ENCODE assay signal across 9 cellular contexts in genomic region chr10:72364239-72364777, GRCh38. TPM values are rescaled to one million over a fixed set of nuclear protein-coding genes. Genes with fewer than 3 reads are reported as not detected.
A peak's percentile ranks its signal among the peaks of the same experiment; 100 is the strongest.
DNase-seq lines count a peak whose midpoint lies in the region; ATAC-seq, FAIRE-seq and TF ChIP-seq lines count a peak whose summit lies in the region.
"Had no signal": no experiment of that assay in that cellular context is flagged by ENCODE, and none has a peak within 500 bp of the region (broad histone marks: within the 10 kb centered on the region; RNA-seq: fewer than 3 reads in every experiment).

No MANE protein-coding gene starts in this region.

- no peak overlapping the region for H2AFZ ChIP-seq in HepG2 (ENCODE audit: low read length)

- peak; percentile 84 to 88 for DNase-seq in AML-193 (lab: John Stamatoyannopoulos, UW)
- peak; percentile 53 for DNase-seq in NCI-H524 treated with DMSO at 0.1 percent for 48 hours (lab: John Stamatoyannopoulos, UW)
- DNase-seq in activated CD4-positive, alpha-beta T cell treated with anti-CD3 and anti-CD28 coated beads for 36 hours = peak; percentile 92
- DNase-seq in HepG2 (ENCODE audit: low spot score) = peak; percentile 68
- DNase-seq in stimulated activated CD4-positive, alpha-beta T cell treated with anti-CD3 and anti-CD28 coated beads, Interleukin-4, amount 100 ng/mL, for 1 hour = peak; percentile 81

- H3K4me1 ChIP-seq in HepG2 (ENCODE audit: insufficient read depth, low read length) = peaks cover 10% of the 10 kb centered on the region

- 48% methylated on average over 8 of the region's 12 CpGs for WGBS in HepG2 (ENCODE audit: low lambda C conversion rate)

- H3K4me3 Mint-ChIP-seq in activated CD4-positive, alpha-beta T cell treated with anti-CD3 and anti-CD28 coated beads for 36 hours = no peak overlapping the region
- H3K4me3 Mint-ChIP-seq: T-helper 1 cell treated with Interleukin-12 subunit alpha and Interleukin-12 subunit beta and Interleukin-4 antibody, amounts not matched to agents 30 μg/mL and 1 μg/mL, for 36 hours had no signal

- TF ChIP-seq EP300 in HepG2 (IDR thresholded peaks at IDR 0.05; ENCODE audit: low read depth in 2 of 2, low read length in 2 of 2) = no peak
- TF ChIP-seq EP300 in HepG2 (CRISPR knock-in tag; IDR thresholded peaks at IDR 0.05; ENCODE audit: borderline replicate concordance) = no peak

- H3K27ac Mint-ChIP-seq in activated CD4-positive, alpha-beta T cell treated with anti-CD3 and anti-CD28 coated beads for 36 hours = peak overlapping the region; percentile 68

- peaks cover 7% of the 10 kb centered on the region for H3K36me3 Mint-ChIP-seq in activated CD4-positive, alpha-beta T cell treated with anti-CD3 and anti-CD28 coated beads for 36 hours (ENCODE audit: low read depth)

- H3K36me3 ChIP-seq in HepG2 (replicated peaks in 1 of 2; ENCODE audit: control insufficient read depth in 1 of 2, insufficient read depth in 2 of 2, low read length in 2 of 2) = peaks cover 18 to 41% of the 10 kb centered on the region in 2 experiments

- FAIRE-seq in HepG2 (lab: Jason Lieb, UNC) = peak; percentile 92

- no peak overlapping the region for H3K9ac ChIP-seq in HepG2 (ENCODE audit: insufficient read depth, low read depth, low read length)

- H3K27ac ChIP-seq in cingulate gyrus (ENCODE audit: low read depth, low read length) = peak overlapping the region; percentile 11
- H3K27ac ChIP-seq in HepG2 (ENCODE audit: extremely low read length, insufficient read depth, low read length) = no peak overlapping the region

- no peak for TF ChIP-seq POLR2A in HepG2 (IDR thresholded peaks at IDR 0.05; ENCODE audit: insufficient read depth in 1 of 2, low read depth in 2 of 2, low read length in 2 of 2)

- no peak overlapping the region for H3K4me3 ChIP-seq in HepG2 (replicated peaks in 1 of 3; ENCODE audit: insufficient read depth in 1 of 3, low read depth in 2 of 3, low read length in 3 of 3)

- POLR2A ChIA-PET in activated CD4-positive, alpha-beta T cell treated with anti-CD3 and anti-CD28 coated beads for 36 hours (lab: Charles Lee) = no interaction called here
- POLR2A ChIA-PET in HepG2 (lab: Yijun Ruan, JAX) = interaction anchor here (0.7 kb wide), 1 partner anchor 9 kb away, joined by 4 read pairs; the partner anchor contains the start of gene DNAJB12

- H3K79me2 ChIP-seq in HepG2 (ENCODE audit: insufficient read depth, low read length) = no peaks in the 10 kb centered on the region

- in situ Hi-C loops in HepG2 (cut with HindIII; ENCODE audit: extremely low pct_ligation_motif_present, low pct_unique_long_range_greater_than_20kb) = loop anchor here (10.0 kb wide), 2 partner anchors 200 to 470 kb away; no protein-coding TSS in a partner anchor

- 0 out of 2 replicates have a peak overlapping the region, but pooled peaks have one; percentile 16 for H3K4me2 ChIP-seq in HepG2 (ENCODE audit: low read depth, low read length)

- H3K27me3 ChIP-seq in HepG2 (ENCODE audit: control insufficient read depth in 1 of 2, insufficient read depth in 2 of 2, low read length in 2 of 2) = no peaks in the 10 kb centered on the region

- intact Hi-C loops in activated CD4-positive, alpha-beta T cell treated with anti-CD3 and anti-CD28 coated beads for 36 hours (cut with DNase I, micrococcal nuclease) = loop anchor here (1.0 to 10.0 kb wide), 10 partner anchors 198 to 795 kb away; partner anchors contain the start of genes MCU (in 2 of the 2) and MICU1 (in 2 of the 2)
- intact Hi-C loops in HepG2 (cut with micrococcal nuclease; ENCODE audit: unreplicated experiment) = loop anchor here (1.0 to 5.0 kb wide), 3 partner anchors 203 to 511 kb away; no protein-coding TSS in a partner anchor

- H3K4me1 Mint-ChIP-seq in activated CD4-positive, alpha-beta T cell treated with anti-CD3 and anti-CD28 coated beads for 36 hours = peaks cover 13% of the 10 kb centered on the region

- peak; percentile 81 for TF ChIP-seq RAD21 in HepG2 (CRISPR knock-in tag; IDR thresholded peaks at IDR 0.05)

- ATAC-seq in GM18909 (IDR thresholded peaks at IDR 0.05; ENCODE audit: poor library complexity, unreplicated experiment) (peak; percentile 74), HG03469 (IDR thresholded peaks at IDR 0.05; ENCODE audit: unreplicated experiment) (peak; percentile 76), HepG2 (peak; percentile 83)
- ATAC-seq in activated CD4-positive, alpha-beta T cell treated with anti-CD3 and anti-CD28 coated beads for 36 hours = peak; percentile 99

- H3K27me3 Mint-ChIP-seq in activated CD4-positive, alpha-beta T cell treated with anti-CD3 and anti-CD28 coated beads for 36 hours = no peaks in the 10 kb centered on the region

- no TSS peak for BruUV-seq in HepG2 (replicated peaks; lab: Mats Ljungman, UMichigan)

- no peaks in the 10 kb centered on the region for H3K9me3 ChIP-seq in HepG2 (ENCODE audit: low read length)

- no peaks in the 10 kb centered on the region for H3K9me3 Mint-ChIP-seq in activated CD4-positive, alpha-beta T cell treated with anti-CD3 and anti-CD28 coated beads for 36 hours (ENCODE audit: low read depth)
- H3K9me3 Mint-ChIP-seq: T-helper 1 cell treated with Interleukin-12 subunit alpha and Interleukin-12 subunit beta and Interleukin-4 antibody, amounts not matched to agents 30 μg/mL and 1 μg/mL, for 36 hours had no signal

- H4K20me1 ChIP-seq in HepG2 (ENCODE audit: insufficient read depth, low read length) = no peaks in the 10 kb centered on the region

- CTCF ChIA-PET in activated CD4-positive, alpha-beta T cell treated with anti-CD3 and anti-CD28 coated beads for 36 hours (lab: Charles Lee) = interaction anchor here (0.6 to 5.6 kb wide), 26 partner anchors 8 to 746 kb away, joined by 3 to 50 read pairs (median 3); partner anchors contain the start of genes ASCC1, DNAJB12, MICU1 and NUDT13
- CTCF ChIA-PET in HepG2 (lab: Yijun Ruan, JAX; ENCODE audit: low intra/inter-chr PET ratio, low total read pairs) = interaction anchor here (1.3 to 2.2 kb wide), 3 partner anchors 204 to 511 kb away, joined by 4 to 18 read pairs (median 7); no protein-coding TSS in a partner anchor

- peak; percentile 94 for TF ChIP-seq CTCF in HepG2 (CRISPR knock-in tag; IDR thresholded peaks at IDR 0.05)

TF ChIP-seq in HepG2, 621 proteins besides CTCF, POLR2A, EP300 and RAD21 (continues in another document):
- no peak for TF ChIP-seq SNAPC2 (CRISPR knock-in tag; IDR thresholded peaks at IDR 0.05)
- TF ChIP-seq ZNF761 (CRISPR knock-in tag; conservative IDR thresholded peaks at IDR 0.05) = no peak
- no peak for TF ChIP-seq PRMT3 (CRISPR knock-in tag; IDR thresholded peaks at IDR 0.05; ENCODE audit: borderline replicate concordance, low read depth)
- no peak for TF ChIP-seq SRSF1 (optimal IDR thresholded peaks at IDR 0.05; ENCODE audit: low read depth, low read length)
- no peak for TF ChIP-seq ZFP90 (CRISPR knock-in tag; IDR thresholded peaks at IDR 0.05; ENCODE audit: borderline replicate concordance)
- TF ChIP-seq CBX2 (IDR thresholded peaks at IDR 0.05; ENCODE audit: low read depth, low read length) = no peak
- no peak for TF ChIP-seq CBX2 (CRISPR knock-in tag; IDR thresholded peaks at IDR 0.05; ENCODE audit: low read depth)
- TF ChIP-seq NR3C1 (CRISPR knock-in tag; IDR thresholded peaks at IDR 0.05) = no peak
- no peak for TF ChIP-seq NKX3-1 (CRISPR knock-in tag; IDR thresholded peaks at IDR 0.05)
- peak; percentile 50; the same call in 1 of the 2 replicates for TF ChIP-seq NFIC (IDR thresholded peaks at IDR 0.05; ENCODE audit: low read length)
- TF ChIP-seq ZNF773 (CRISPR knock-in tag; IDR thresholded peaks at IDR 0.05; ENCODE audit: borderline replicate concordance) = no peak
- TF ChIP-seq PREB (CRISPR knock-in tag; IDR thresholded peaks at IDR 0.05) = no peak
- TF ChIP-seq CCDC6 (CRISPR knock-in tag; IDR thresholded peaks at IDR 0.05) = 0 out of 2 replicates have a peak, but pooled peaks have one; percentile 9
- peak; percentile 45; the same call in 1 of the 2 replicates for TF ChIP-seq ELF3 (CRISPR knock-in tag; IDR thresholded peaks at IDR 0.05)
- peak; percentile 46; the same call in 1 of the 2 replicates for TF ChIP-seq ZNF350 (CRISPR knock-in tag; IDR thresholded peaks at IDR 0.05; ENCODE audit: borderline replicate concordance, low read depth)

RNA-seq across cellular contexts. Expression of gene DNAJB12, which starts 9.6 kb away (rescaled TPM):
- total RNA-seq in activated CD4-positive, alpha-beta T cell treated with anti-CD3 and anti-CD28 coated beads for 36 hours = 10 to 100 TPM; 19.7 to 21.9 TPM
- 11.4 and 18.2 TPM in 2 replicates for total RNA-seq in HepG2 (2016; rRNA removed; fragmentation: Illumina TruSeq; extraction: Trizol)
- 3.9 and 5.0 TPM in 2 replicates for total RNA-seq in HepG2 (2016; cell fraction: cytosol; rRNA removed; fragmentation: Illumina TruSeq; extraction: Trizol; ENCODE audit: low read depth)
- 9.2 and 19.9 TPM in 2 replicates for total RNA-seq in HepG2 (2016; cell fraction: insoluble cytoplasmic fraction; rRNA removed; fragmentation: Illumina TruSeq; extraction: Trizol)
- total RNA-seq in HepG2 (2016; cell fraction: membrane; rRNA removed; fragmentation: Illumina TruSeq; extraction: Trizol) = 6.8 and 7.7 TPM in 2 replicates
- 18.8 and 22.8 TPM in 2 replicates for total RNA-seq in HepG2 (2016; cell fraction: nucleus; rRNA removed; fragmentation: Illumina TruSeq; extraction: Trizol)
- 10.8 and 13.6 TPM in 2 replicates for polyA plus RNA-seq in HepG2 (2011; rRNA removed)
- 8.7 and 9.8 TPM in 2 replicates for polyA plus RNA-seq in HepG2 (2011; cell fraction: cytosol; rRNA removed)
- 21.4 and 23.3 TPM in 2 replicates for polyA plus RNA-seq in HepG2 (2011; cell fraction: nucleus; rRNA removed)
- 11.6 and 13.7 TPM in 2 replicates for polyA plus RNA-seq in HepG2 (2012)
- 3.5 TPM in 2 replicates for polyA plus RNA-seq in HepG2 (2016; cell fraction: cytosol; fragmentation: Illumina TruSeq; extraction: Trizol; ENCODE audit: low read depth)
- 9.6 and 12.1 TPM in 2 replicates for polyA plus RNA-seq in HepG2 (2016; cell fraction: insoluble cytoplasmic fraction; fragmentation: Illumina TruSeq; extraction: Trizol; ENCODE audit: low read depth)
- 5.2 and 5.7 TPM in 2 replicates for polyA plus RNA-seq in HepG2 (2016; cell fraction: membrane; fragmentation: Illumina TruSeq; extraction: Trizol; ENCODE audit: low read depth)
- polyA plus RNA-seq in HepG2 (2016; cell fraction: nucleus; fragmentation: Illumina TruSeq; extraction: Trizol; ENCODE audit: insufficient read depth, low read depth) = 30.8 and 32.2 TPM in 2 replicates
- polyA minus RNA-seq in HepG2 (2011; rRNA and poly(A)+ RNA removed; ENCODE audit: low replicate concordance) = 15.9 and 24.1 TPM in 2 replicates
- polyA minus RNA-seq in HepG2 (2011; cell fraction: cytosol; rRNA and poly(A)+ RNA removed) = 8.8 and 8.9 TPM in 2 replicates
- polyA minus RNA-seq in HepG2 (2011; cell fraction: nucleus; rRNA and poly(A)+ RNA removed) = 18.4 and 18.9 TPM in 2 replicates
